ENCODE assay signal across 15 cellular contexts in genomic region chr13:25840261-25840660, GRCh38.
"Had no signal": no experiment of that assay in that cellular context is flagged by ENCODE, and none has a peak within 500 bp of the region (broad histone marks: within the 10 kb centered on the region; RNA-seq: fewer than 3 reads in every experiment).

No MANE protein-coding gene starts in this region.

- H3K4me3 ChIP-seq: cardiac muscle cell, colonic mucosa, neural progenitor cell, pancreas, upper lobe of left lung had no signal

- H3K9me3 ChIP-seq: colonic mucosa, pancreas, upper lobe of left lung had no signal

- H3K4me1 Mint-ChIP-seq: memory B cell had no signal

- H3K4me1 ChIP-seq: colonic mucosa, pancreas had no signal

- H3K27ac Mint-ChIP-seq: memory B cell; neural progenitor cell; stimulated activated naive CD8-positive, alpha-beta T cell treated with anti-CD3 and anti-CD28 coated beads, Interleukin-15, Interleukin-2, amounts not matched to agents 100 ng/mL and 50 ng/mL, for 24 hours had no signal

- H3K27ac ChIP-seq: cardiac muscle cell, colonic mucosa, neural progenitor cell, pancreas, upper lobe of left lung had no signal

- H3K4me3 Mint-ChIP-seq: memory B cell; neural progenitor cell; stimulated activated naive CD8-positive, alpha-beta T cell treated with anti-CD3 and anti-CD28 coated beads, Interleukin-15, Interleukin-2, amounts not matched to agents 100 ng/mL and 50 ng/mL, for 24 hours had no signal

- DNase-seq: activated CD4-positive, alpha-beta T cell treated with anti-CD3 and anti-CD28 coated beads, Interleukin-2, amount 50 U/mL, for 4 hours; activated naive CD4-positive, alpha-beta T cell treated with anti-CD3 and anti-CD28 coated beads, Interleukin-2, amount 50 U/mL, for 16 hours; activated T-cell treated with anti-CD3 and anti-CD28 coated beads, Interleukin-2, amount 50 U/mL, for 1 hour; amniotic stem cell; colonic mucosa; effector CD4-positive, alpha-beta T cell; pancreas; stimulated activated CD4-positive, alpha-beta T cell treated with anti-CD3 and anti-CD28 coated beads, Interleukin-4, amount 100 ng/mL, for 24 hours; upper lobe of left lung had no signal

- H3K36me3 ChIP-seq: cardiac muscle cell, colonic mucosa, neural progenitor cell, pancreas, upper lobe of left lung had no signal

- H3K9ac ChIP-seq: neural progenitor cell had no signal

- ATAC-seq: activated CD4-positive, CD25-positive, alpha-beta regulatory T cell treated with anti-CD3 and anti-CD28 coated beads, Interleukin-2, amount 50 U/mL, for 24 hours; left lobe of liver; pancreas had no signal

- H3K27me3 ChIP-seq: cardiac muscle cell, colonic mucosa, neural progenitor cell, pancreas, upper lobe of left lung had no signal

- H3K9me3 Mint-ChIP-seq: stimulated activated naive CD8-positive, alpha-beta T cell treated with anti-CD3 and anti-CD28 coated beads, Interleukin-15, Interleukin-2, amounts not matched to agents 100 ng/mL and 50 ng/mL, for 24 hours had no signal

- H3K4me2 ChIP-seq: neural progenitor cell had no signal

- H3K36me3 Mint-ChIP-seq: memory B cell, neural progenitor cell had no signal
